Comparison of ENCODE assay signal across 9 cellular contexts in the genomic region with DNA sequence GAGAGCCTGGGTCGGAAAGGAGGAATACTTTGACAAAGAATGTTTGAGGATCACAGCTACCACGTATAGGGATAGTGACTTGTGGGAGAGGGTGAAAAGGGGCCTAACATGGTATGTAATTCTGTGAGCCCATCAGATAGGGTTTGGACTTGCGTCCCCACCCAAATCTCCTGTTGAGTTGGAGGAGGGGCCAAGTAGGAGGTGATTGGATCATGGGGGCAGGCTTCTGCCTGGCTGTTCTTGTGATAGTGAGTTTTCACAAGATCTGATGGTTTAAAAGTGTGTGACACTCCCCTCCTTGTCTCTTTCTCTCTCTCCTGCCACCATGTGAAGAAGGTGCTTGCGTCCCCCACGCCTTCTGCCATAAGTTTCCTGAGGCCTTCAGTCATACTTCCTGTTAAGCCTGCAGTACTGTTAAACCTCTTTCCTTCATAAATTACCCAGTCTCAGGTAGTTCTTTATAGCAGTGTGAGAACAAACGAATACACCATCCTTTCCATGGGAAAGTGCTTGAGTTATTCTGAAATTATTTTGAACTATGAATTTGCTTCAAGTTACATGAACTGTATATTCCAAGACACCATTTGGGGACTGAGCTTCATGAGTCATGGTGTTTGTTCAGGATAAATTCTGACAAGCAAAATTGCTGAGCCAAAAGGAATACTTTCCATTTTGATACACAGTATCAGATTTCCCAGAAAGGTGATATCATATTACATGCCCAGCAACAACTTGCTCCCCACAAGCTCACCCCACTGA.
DNase-seq lines count a peak whose midpoint lies in the region; ATAC-seq, FAIRE-seq and TF ChIP-seq lines count a peak whose summit lies in the region.
"Had no signal": no experiment of that assay in that cellular context is flagged by ENCODE, and none has a peak within 500 bp of the region (broad histone marks: within the 10 kb centered on the region; RNA-seq: fewer than 3 reads in every experiment).

No MANE protein-coding gene starts in this region.

- no peaks in the 10 kb centered on the region for H3K36me3 Mint-ChIP-seq in CD8-positive, alpha-beta T cell
- no peaks in the 10 kb centered on the region for H3K36me3 Mint-ChIP-seq in HFFc6 (ENCODE audit: low read depth)
- H3K36me3 Mint-ChIP-seq in activated naive CD8-positive, alpha-beta T cell treated with anti-CD3 and anti-CD28 coated beads, Interleukin-2, amount 50 U/mL, for 24 hours (ENCODE audit: low read depth): no peaks in the 10 kb centered on the region

- intact Hi-C loops in CD8-positive, alpha-beta T cell (cut with DNase I, micrococcal nuclease): loop anchor here in 1 of 2 experiments (2.0 to 5.0 kb wide), 2 partner anchors 33 to 69 kb away; a partner anchor contains a TSS

- no peak for TF ChIP-seq CTCF in CD8-positive, alpha-beta T cell (IDR thresholded peaks at IDR 0.05)
- TF ChIP-seq CTCF in HFFc6 (IDR thresholded peaks at IDR 0.05) (no peak), hepatocyte (IDR thresholded peaks at IDR 0.05; ENCODE audit: poor library complexity) (no peak), WERI-Rb-1 (IDR thresholded peaks at IDR 0.05; ENCODE audit: low read depth, low read length) (no peak)

- no peak overlapping the region for H3K4me3 ChIP-seq in CD8-positive, alpha-beta T cell (ENCODE audit: low read depth, low read length)
- H3K4me3 ChIP-seq in hepatocyte: no peak overlapping the region
- H3K4me3 ChIP-seq in WERI-Rb-1 (ENCODE audit: low read depth, low read length): no peak overlapping the region

- H3K36me3 ChIP-seq in CD8-positive, alpha-beta T cell (ENCODE audit: insufficient read depth, low read length): no peaks in the 10 kb centered on the region
- no peaks in the 10 kb centered on the region for H3K36me3 ChIP-seq in hepatocyte (replicated peaks; ENCODE audit: insufficient read depth, low read depth)
- H3K36me3 ChIP-seq in WERI-Rb-1: no peaks in the 10 kb centered on the region

- no peaks in the 10 kb centered on the region for H3K9me3 ChIP-seq in CD8-positive, alpha-beta T cell (ENCODE audit: low read length)
- H3K9me3 ChIP-seq in hepatocyte (ENCODE audit: low read depth) (no peaks in the 10 kb centered on the region), WERI-Rb-1 (ENCODE audit: severe bottlenecking) (no peaks in the 10 kb centered on the region)

- H3K9me3 Mint-ChIP-seq in CD8-positive, alpha-beta T cell: no peaks in the 10 kb centered on the region
- no peaks in the 10 kb centered on the region for H3K9me3 Mint-ChIP-seq in HFFc6
- H3K9me3 Mint-ChIP-seq in activated naive CD8-positive, alpha-beta T cell treated with anti-CD3 and anti-CD28 coated beads, Interleukin-2, amount 50 U/mL, for 24 hours: peaks cover 4% of the 10 kb centered on the region

- WGBS in hepatocyte (ENCODE audit: low lambda C conversion rate, missing lambda C conversion rate): 88% methylated on average over 6 of the region's 6 CpGs

- CTCF ChIA-PET in CD8-positive, alpha-beta T cell (lab: Charles Lee): interaction anchor here (1.1 kb wide), 1 partner anchor 19 kb away, joined by 3 read pairs; no protein-coding TSS in a partner anchor

- peaks cover 42% of the 10 kb centered on the region for H3K4me1 Mint-ChIP-seq in CD8-positive, alpha-beta T cell (ENCODE audit: low read depth)
- H3K4me1 Mint-ChIP-seq in HFFc6 (ENCODE audit: low read depth): peaks cover 19% of the 10 kb centered on the region
- H3K4me1 Mint-ChIP-seq in activated naive CD8-positive, alpha-beta T cell treated with anti-CD3 and anti-CD28 coated beads, Interleukin-2, amount 50 U/mL, for 24 hours: peaks cover 30% of the 10 kb centered on the region

- H3K27me3 ChIP-seq in CD8-positive, alpha-beta T cell (ENCODE audit: insufficient read depth, low read length): no peaks in the 10 kb centered on the region
- H3K27me3 ChIP-seq in hepatocyte (no peaks in the 10 kb centered on the region), WERI-Rb-1 (ENCODE audit: insufficient read depth, low read depth, severe bottlenecking) (no peaks in the 10 kb centered on the region)

- H3K27ac ChIP-seq in CD8-positive, alpha-beta T cell (ENCODE audit: low read depth, low read length): no peak overlapping the region
- no peak overlapping the region for H3K27ac ChIP-seq in hepatocyte
- no peak overlapping the region for H3K27ac ChIP-seq in WERI-Rb-1

- no peaks in the 10 kb centered on the region for H3K9me2 ChIP-seq in hepatocyte (replicated peaks; ENCODE audit: insufficient read depth)

- POLR2A ChIA-PET in CD8-positive, alpha-beta T cell (lab: Charles Lee): interaction anchor here (0.7 kb wide), 1 partner anchor 69 kb away, joined by 3 read pairs; a partner anchor contains a TSS

- H3K4me3 Mint-ChIP-seq in CD8-positive, alpha-beta T cell: no peak overlapping the region
- no peak overlapping the region for H3K4me3 Mint-ChIP-seq in HFFc6
- no peak overlapping the region for H3K4me3 Mint-ChIP-seq in activated naive CD8-positive, alpha-beta T cell treated with anti-CD3 and anti-CD28 coated beads, Interleukin-2, amount 50 U/mL, for 24 hours

- no peaks in the 10 kb centered on the region for H4K20me1 ChIP-seq in hepatocyte (ENCODE audit: insufficient read depth, poor library complexity, severe bottlenecking)

- no peaks in the 10 kb centered on the region for H3K27me3 Mint-ChIP-seq in CD8-positive, alpha-beta T cell (ENCODE audit: low read depth)
- no peaks in the 10 kb centered on the region for H3K27me3 Mint-ChIP-seq in HFFc6 (ENCODE audit: insufficient read depth)
- H3K27me3 Mint-ChIP-seq in activated naive CD8-positive, alpha-beta T cell treated with anti-CD3 and anti-CD28 coated beads, Interleukin-2, amount 50 U/mL, for 24 hours: no peaks in the 10 kb centered on the region

- H3K4me2 ChIP-seq in hepatocyte: no peak overlapping the region

- no peak for ATAC-seq in CD8-positive, alpha-beta T cell
- ATAC-seq in activated naive CD8-positive, alpha-beta T cell treated with anti-CD3 and anti-CD28 coated beads, Interleukin-2, amount 50 U/mL, for 24 hours: no peak

- DNase-seq in CD8-positive, alpha-beta T cell: no peak
- DNase-seq in HFFc6 (peak; percentile 12), hepatocyte (ENCODE audit: low spot score) (no peak), WERI-Rb-1 (no peak)
- DNase-seq in activated naive CD8-positive, alpha-beta T cell treated with anti-CD3 and anti-CD28 coated beads, Interleukin-2, amount 50 U/mL, for 24 hours: no peak
- DNase-seq in stimulated activated CD4-positive, alpha-beta T cell treated with anti-CD3 and anti-CD28 coated beads, Interleukin-2, amount 100 ng/mL, for 48 hours: no peak
- DNase-seq in effector CD4-positive, alpha-beta T cell: no peak
- DNase-seq: activated naive CD4-positive, alpha-beta T cell treated with Interleukin-2 at 50 U/mL for 16 hours had no signal

- H3K4me1 ChIP-seq in CD8-positive, alpha-beta T cell (ENCODE audit: insufficient read depth, low read length): peaks cover 22% of the 10 kb centered on the region
- H3K4me1 ChIP-seq in hepatocyte (ENCODE audit: insufficient read depth): no peaks in the 10 kb centered on the region

- FAIRE-seq in islet of Langerhans (lab: Jason Lieb, UNC): peak; percentile 93

- peak overlapping the region; percentile 3 for H3K27ac Mint-ChIP-seq in CD8-positive, alpha-beta T cell
- no peak overlapping the region for H3K27ac Mint-ChIP-seq in HFFc6
- peak overlapping the region; percentile 53 for H3K27ac Mint-ChIP-seq in activated naive CD8-positive, alpha-beta T cell treated with anti-CD3 and anti-CD28 coated beads, Interleukin-2, amount 50 U/mL, for 24 hours

- no peaks in the 10 kb centered on the region for H3K79me2 ChIP-seq in hepatocyte

- H2AFZ ChIP-seq in hepatocyte: no peak overlapping the region
